ENCODE assay signal across 1 cellular context in genomic region chr19:39532233-39533002, GRCh38.
TF ChIP-seq lines count a peak whose summit lies in the region.

Gene EID2B (minus strand): TSS chr19:39532852. CDS start chr19:39532802, 50 bp downstream.

TF ChIP-seq in HepG2, 621 proteins besides CTCF, POLR2A, EP300 and RAD21 (continued from another document):
- no peak for TF ChIP-seq ATF1 (CRISPR knock-in tag; IDR thresholded peaks at IDR 0.05)
- no peak; the same call in 1 of the 2 replicates for TF ChIP-seq KDM5B (CRISPR knock-in tag; IDR thresholded peaks at IDR 0.05; ENCODE audit: borderline replicate concordance)
- TF ChIP-seq, protein P1, sequence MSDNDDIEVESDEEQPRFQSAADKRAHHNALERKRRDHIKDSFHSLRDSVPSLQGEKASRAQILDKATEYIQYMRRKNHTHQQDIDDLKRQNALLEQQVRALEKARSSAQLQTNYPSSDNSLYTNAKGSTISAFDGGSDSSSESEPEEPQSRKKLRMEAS (IDR thresholded peaks at IDR 0.05): peak; percentile 51
- TF ChIP-seq ZNF782 (CRISPR knock-in tag; IDR thresholded peaks at IDR 0.05; ENCODE audit: borderline replicate concordance): peak; percentile 94
- peak; percentile 74 for TF ChIP-seq ZNF501 (CRISPR knock-in tag; IDR thresholded peaks at IDR 0.05)
- peak; percentile 69 for TF ChIP-seq YY1 (IDR thresholded peaks at IDR 0.05; ENCODE audit: insufficient read depth, insufficient replicate concordance, low read depth, low read length)
- no peak for TF ChIP-seq RBAK (CRISPR knock-in tag; IDR thresholded peaks at IDR 0.05)
- peak; percentile 86; the same call in 1 of the 2 replicates for TF ChIP-seq KMT2A (CRISPR knock-in tag; IDR thresholded peaks at IDR 0.05)
- TF ChIP-seq LCORL (IDR thresholded peaks at IDR 0.05): no peak
- peak; percentile 69 for TF ChIP-seq LCORL (CRISPR knock-in tag; IDR thresholded peaks at IDR 0.05)
- TF ChIP-seq AHR (CRISPR knock-in tag; IDR thresholded peaks at IDR 0.05): peak; percentile 81; the same call in 1 of the 2 replicates
- TF ChIP-seq ZNF383 (CRISPR knock-in tag; IDR thresholded peaks at IDR 0.05; ENCODE audit: borderline replicate concordance): peak; percentile 85; the same call in 1 of the 2 replicates
- 0 out of 2 replicates have a peak, but pooled peaks have one; percentile 44 for TF ChIP-seq ZNF234 (CRISPR knock-in tag; conservative IDR thresholded peaks at IDR 0.05)
- peak; percentile 65; the same call in 1 of the 2 replicates for TF ChIP-seq ZMYM4 (CRISPR knock-in tag; IDR thresholded peaks at IDR 0.05)
- TF ChIP-seq SALL1 (CRISPR knock-in tag; IDR thresholded peaks at IDR 0.05): peak; percentile 51; the same call in 1 of the 2 replicates
- peak; percentile 2; the same call in 1 of the 2 replicates for TF ChIP-seq KDM3A (CRISPR knock-in tag; IDR thresholded peaks at IDR 0.05; ENCODE audit: low read depth)
- TF ChIP-seq ZGPAT (CRISPR knock-in tag; IDR thresholded peaks at IDR 0.05): peak; percentile 77
- TF ChIP-seq STAG1 (CRISPR knock-in tag; IDR thresholded peaks at IDR 0.05): peak; percentile 93
- no peak for TF ChIP-seq NFYC (CRISPR knock-in tag; IDR thresholded peaks at IDR 0.05)
- no peak for TF ChIP-seq TSC22D2 (CRISPR knock-in tag; IDR thresholded peaks at IDR 0.05; ENCODE audit: borderline replicate concordance)
- peak; percentile 54; the same call in 1 of the 2 replicates for TF ChIP-seq MIER3 (CRISPR knock-in tag; IDR thresholded peaks at IDR 0.05; ENCODE audit: borderline replicate concordance)
- TF ChIP-seq ASH2L (IDR thresholded peaks at IDR 0.05; ENCODE audit: insufficient read length, low read depth, low read length): peak; percentile 82
- 0 out of 2 replicates have a peak, but pooled peaks have one; percentile 60 for TF ChIP-seq DMAP1 (CRISPR knock-in tag; IDR thresholded peaks at IDR 0.05)
- peak; percentile 65; the same call in 1 of the 2 replicates for TF ChIP-seq ZNF232 (CRISPR knock-in tag; IDR thresholded peaks at IDR 0.05; ENCODE audit: borderline replicate concordance)
- no peak for TF ChIP-seq ATM (IDR thresholded peaks at IDR 0.05; ENCODE audit: borderline replicate concordance)
- peak; percentile 87; the same call in 1 of the 2 replicates for TF ChIP-seq ZNF510 (CRISPR knock-in tag; IDR thresholded peaks at IDR 0.05; ENCODE audit: low read depth)
- TF ChIP-seq ZFY (CRISPR knock-in tag; IDR thresholded peaks at IDR 0.05): peak; percentile 96
- no peak for TF ChIP-seq GPN1 (CRISPR knock-in tag; IDR thresholded peaks at IDR 0.05; ENCODE audit: borderline replicate concordance)
- TF ChIP-seq CREB1 (IDR thresholded peaks at IDR 0.05): peak; percentile 41; the same call in 1 of the 2 replicates
- TF ChIP-seq CREB1 (CRISPR knock-in tag; IDR thresholded peaks at IDR 0.05): no peak
- TF ChIP-seq E2F2 (CRISPR knock-in tag; IDR thresholded peaks at IDR 0.05; ENCODE audit: borderline replicate concordance): peak; percentile 56; the same call in 1 of the 2 replicates
- TF ChIP-seq RBM22 (optimal IDR thresholded peaks at IDR 0.05; ENCODE audit: low read length): peak; percentile 28
- peak; percentile 58; the same call in 1 of the 2 replicates for TF ChIP-seq MYC (CRISPR knock-in tag; IDR thresholded peaks at IDR 0.05; ENCODE audit: borderline replicate concordance)
- no peak for TF ChIP-seq GATAD2A (CRISPR knock-in tag; IDR thresholded peaks at IDR 0.05)
- TF ChIP-seq XRCC5 (optimal IDR thresholded peaks at IDR 0.05; ENCODE audit: low read length): peak; percentile 70
- TF ChIP-seq ZBTB7B (CRISPR knock-in tag; IDR thresholded peaks at IDR 0.05): peak; percentile 61; the same call in 1 of the 2 replicates
- TF ChIP-seq SP1 (IDR thresholded peaks at IDR 0.05): no peak
- TF ChIP-seq SP1 (CRISPR knock-in tag; IDR thresholded peaks at IDR 0.05): 0 out of 2 replicates have a peak, but pooled peaks have one; percentile 15
- TF ChIP-seq ETV6 (CRISPR knock-in tag; conservative IDR thresholded peaks at IDR 0.05): peak; percentile 55; the same call in 1 of the 2 replicates
- TF ChIP-seq, protein P2, sequence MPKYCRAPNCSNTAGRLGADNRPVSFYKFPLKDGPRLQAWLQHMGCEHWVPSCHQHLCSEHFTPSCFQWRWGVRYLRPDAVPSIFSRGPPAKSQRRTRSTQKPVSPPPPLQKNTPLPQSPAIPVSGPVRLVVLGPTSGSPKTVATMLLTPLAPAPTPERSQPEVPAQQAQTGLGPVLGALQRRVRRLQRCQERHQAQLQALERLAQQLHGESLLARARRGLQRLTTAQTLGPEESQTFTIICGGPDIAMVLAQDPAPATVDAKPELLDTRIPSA (CRISPR knock-in tag; IDR thresholded peaks at IDR 0.05; ENCODE audit: borderline replicate concordance): no peak
- TF ChIP-seq RFX1 (IDR thresholded peaks at IDR 0.05): peak; percentile 56; the same call in 1 of the 2 replicates
- TF ChIP-seq ELF3 (CRISPR knock-in tag; IDR thresholded peaks at IDR 0.05): peak; percentile 29; the same call in 1 of the 2 replicates
- no peak for TF ChIP-seq ZNF572 (CRISPR knock-in tag; IDR thresholded peaks at IDR 0.05)
- TF ChIP-seq MIER2 (CRISPR knock-in tag; IDR thresholded peaks at IDR 0.05): peak; percentile 25; the same call in 1 of the 2 replicates
- TF ChIP-seq HDAC1 (CRISPR knock-in tag; IDR thresholded peaks at IDR 0.05): peak; percentile 79
- 0 out of 2 replicates have a peak, but pooled peaks have one; percentile 9 for TF ChIP-seq ZNF773 (CRISPR knock-in tag; IDR thresholded peaks at IDR 0.05; ENCODE audit: borderline replicate concordance)
- peak; percentile 40; the same call in 1 of the 2 replicates for TF ChIP-seq MED1 (CRISPR knock-in tag; IDR thresholded peaks at IDR 0.05)
- TF ChIP-seq SRY (CRISPR knock-in tag; IDR thresholded peaks at IDR 0.05): peak; percentile 61; the same call in 1 of the 2 replicates
